12 cellular contexts compared by ENCODE assay signal in genomic region chr18:48743046-48743445, GRCh38.
DNase-seq lines count a peak whose midpoint lies in the region; ATAC-seq and TF ChIP-seq lines count a peak whose summit lies in the region.
"Had no signal": no experiment of that assay in that cellular context is flagged by ENCODE, and none has a peak within 500 bp of the region (broad histone marks: within the 10 kb centered on the region; RNA-seq: fewer than 3 reads in every experiment).

No MANE protein-coding gene starts in this region.

- H2AFZ ChIP-seq in osteoblast (ENCODE audit: low read length), result no peak overlapping the region

- H3K79me2 ChIP-seq in osteoblast (ENCODE audit: insufficient read depth, low read length), result peaks cover 12% of the 10 kb centered on the region

- H3K9me3 ChIP-seq in BE2C, result no peaks in the 10 kb centered on the region
- no peaks in the 10 kb centered on the region for H3K9me3 ChIP-seq in osteoblast (ENCODE audit: low read depth, low read length)
- H3K9me3 ChIP-seq in endodermal cell (ENCODE audit: control insufficient read depth, low read length), result no peaks in the 10 kb centered on the region

- no peak overlapping the region for H3K4me3 Mint-ChIP-seq in endodermal cell
- H3K4me3 Mint-ChIP-seq: CD4-positive, alpha-beta T cell; immature natural killer cell had no signal

- no peaks in the 10 kb centered on the region for H3K36me3 Mint-ChIP-seq in endodermal cell (ENCODE audit: low read depth)
- H3K36me3 Mint-ChIP-seq: immature natural killer cell had no signal

- H3K9ac ChIP-seq in endodermal cell (ENCODE audit: extremely low read depth, low read length, poor library complexity, severe bottlenecking), result no peak overlapping the region

- TF ChIP-seq CTCF in BE2C (IDR thresholded peaks at IDR 0.05; ENCODE audit: low read depth, low read length), result no peak
- TF ChIP-seq CTCF in fibroblast of villous mesenchyme (IDR thresholded peaks at IDR 0.05; ENCODE audit: insufficient read depth, low read depth, low read length), result no peak
- no peak for TF ChIP-seq CTCF in osteoblast (IDR thresholded peaks at IDR 0.05; ENCODE audit: extremely low read depth, low read depth, low read length)
- TF ChIP-seq CTCF in endodermal cell (conservative IDR thresholded peaks at IDR 0.05), result no peak

- H3K27ac ChIP-seq in osteoblast (ENCODE audit: low read depth, low read length), result peak overlapping the region; percentile 88
- H3K27ac ChIP-seq in endodermal cell (ENCODE audit: low read depth, low read length), result no peak overlapping the region

- H3K36me3 ChIP-seq in BE2C (no peaks in the 10 kb centered on the region), osteoblast (ENCODE audit: insufficient read depth, low read length) (no peaks in the 10 kb centered on the region), endodermal cell (ENCODE audit: control insufficient read depth, insufficient read depth, low read length) (no peaks in the 10 kb centered on the region)

- no peaks in the 10 kb centered on the region for H3K9me3 Mint-ChIP-seq in endodermal cell
- H3K9me3 Mint-ChIP-seq: CD4-positive, alpha-beta T cell; immature natural killer cell had no signal

- no peak overlapping the region for H3K4me3 ChIP-seq in BE2C (ENCODE audit: low read depth, low read length)
- H3K4me3 ChIP-seq in fibroblast of villous mesenchyme (ENCODE audit: low read depth, low read length), result no peak overlapping the region
- peak overlapping the region; percentile 41 for H3K4me3 ChIP-seq in osteoblast (ENCODE audit: insufficient read depth, low read length)
- no peak overlapping the region for H3K4me3 ChIP-seq in endodermal cell (ENCODE audit: low read length)
- H3K4me3 ChIP-seq: skin epidermis had no signal

- WGBS in endodermal cell (ENCODE audit: insufficient coverage in 1 of 2, insufficient read length in 1 of 2), 2 experiments, result 81 to 92% methylated on average over 9 of the region's 9 CpGs

- no peaks in the 10 kb centered on the region for H3K4me1 Mint-ChIP-seq in endodermal cell
- H3K4me1 Mint-ChIP-seq: immature natural killer cell had no signal

- peak; percentile 56 for DNase-seq in BE2C
- DNase-seq in SKM-1 (lab: John Stamatoyannopoulos, UW; ENCODE audit: unreplicated experiment), result peak; percentile 59
- peak; percentile 81 for DNase-seq in fibroblast of villous mesenchyme (ENCODE audit: low read depth)
- DNase-seq in osteoblast (ENCODE audit: insufficient read length, low spot score, missing footprints), result peak; percentile 94
- DNase-seq in HUDEP-2 (lab: John Stamatoyannopoulos, UW; ENCODE audit: unreplicated experiment in 76 of 76), result no peak
- no peak for DNase-seq in endodermal cell
- DNase-seq: CD4-positive, alpha-beta T cell; immature natural killer cell; NCI-H1105 treated with DMSO at 0.1 percent for 48 hours had no signal

- H4K20me1 ChIP-seq in osteoblast (ENCODE audit: insufficient read depth, low read length), result no peaks in the 10 kb centered on the region

- no peak overlapping the region for H3K27ac Mint-ChIP-seq in endodermal cell
- H3K27ac Mint-ChIP-seq: CD4-positive, alpha-beta T cell; immature natural killer cell had no signal

- H3K27me3 ChIP-seq in BE2C (no peaks in the 10 kb centered on the region), osteoblast (ENCODE audit: insufficient read depth, low read length) (no peaks in the 10 kb centered on the region), endodermal cell (ENCODE audit: control insufficient read depth, insufficient read depth, low read length, poor library complexity, severe bottlenecking) (no peaks in the 10 kb centered on the region)

- no peak for ATAC-seq in HG02884 (IDR thresholded peaks at IDR 0.05; ENCODE audit: unreplicated experiment)
- no peak for ATAC-seq in GM19023 (IDR thresholded peaks at IDR 0.05; ENCODE audit: unreplicated experiment)

- H3K4me2 ChIP-seq in osteoblast (ENCODE audit: insufficient read depth, low read length), result peak overlapping the region; percentile 71

- no peaks in the 10 kb centered on the region for H3K27me3 Mint-ChIP-seq in endodermal cell (ENCODE audit: insufficient read depth)
- H3K27me3 Mint-ChIP-seq: CD4-positive, alpha-beta T cell had no signal

- peaks cover 3% of the 10 kb centered on the region; the same call in 1 of the 2 replicates for H3K4me1 ChIP-seq in BE2C
- H3K4me1 ChIP-seq in osteoblast (ENCODE audit: insufficient read depth, low read length), result peaks cover 67% of the 10 kb centered on the region
- no peaks in the 10 kb centered on the region for H3K4me1 ChIP-seq in endodermal cell (ENCODE audit: control insufficient read depth, insufficient read depth, low read length)

Comparison
In these comparisons a context has a peak if more than half of its experiments do, and no peak if none do; other contexts are left out.
1. DNase-seq: peak in BE2C (single experiment), SKM-1 (single experiment), fibroblast of villous mesenchyme (single experiment) and osteoblast (single experiment); none in HUDEP-2 (0 of 76) and endodermal cell (single experiment).